8 cellular contexts compared by ENCODE assay signal in the genomic region with DNA sequence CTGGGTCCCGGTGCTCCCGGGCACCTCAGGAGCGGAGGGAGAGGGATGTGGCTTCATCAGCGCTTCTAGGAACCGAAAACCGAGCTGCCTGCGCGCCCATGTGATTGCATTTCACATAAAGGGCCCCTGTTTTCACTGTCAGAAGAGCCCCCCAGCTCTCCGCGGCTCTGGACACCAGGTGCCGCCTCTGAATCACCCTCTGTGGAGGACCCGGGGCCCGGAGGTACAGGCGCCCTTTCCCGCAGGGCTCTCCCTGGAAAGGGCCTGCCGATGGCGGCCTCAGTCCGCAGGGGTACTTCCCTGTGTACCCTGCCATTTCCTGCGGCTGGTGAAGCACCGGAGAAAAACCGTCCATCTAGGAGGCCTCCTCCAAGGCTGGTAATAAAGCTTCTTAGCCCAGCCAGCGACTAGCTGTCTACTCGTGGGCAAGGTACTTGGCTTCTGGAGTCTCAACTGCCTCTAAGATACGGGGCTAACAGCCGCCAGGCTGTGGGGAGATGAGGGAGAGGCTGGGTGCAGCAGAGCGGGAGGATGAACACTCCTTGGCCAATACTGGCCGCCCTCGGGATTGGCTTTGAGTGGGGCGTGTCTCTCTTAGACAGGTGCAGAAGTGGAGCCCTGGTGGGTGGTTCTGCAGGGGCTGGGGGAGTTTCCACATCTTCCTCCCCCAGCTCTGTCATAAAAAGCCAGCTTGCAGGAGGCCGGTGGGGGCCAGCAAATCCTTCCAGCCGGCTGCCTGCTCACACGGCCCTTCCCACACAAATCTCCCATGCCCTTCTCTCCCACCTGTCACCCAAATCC. TPM values are rescaled to one million over a fixed set of nuclear protein-coding genes. Genes with fewer than 3 reads are reported as not detected.
DNase-seq lines count a peak whose midpoint lies in the region; ATAC-seq and TF ChIP-seq lines count a peak whose summit lies in the region.

No MANE protein-coding gene starts in this region.

- peaks cover 34% of the 10 kb centered on the region for H3K4me1 ChIP-seq in vagina

- H3K36me3 Mint-ChIP-seq in nephron (ENCODE audit: low read depth) = no peaks in the 10 kb centered on the region

- peaks cover 6% of the 10 kb centered on the region for H3K4me1 Mint-ChIP-seq in nephron

- H3K36me3 ChIP-seq in vagina = no peaks in the 10 kb centered on the region

- peak overlapping the region; percentile 51 to 55 for H3K4me3 ChIP-seq in vagina

- peaks cover 3% of the 10 kb centered on the region for H3K27me3 ChIP-seq in vagina

- DNase-seq in NCI-H82 (lab: John Stamatoyannopoulos, UW) (peak; percentile 51), NCI-H82 treated with DMSO at 0.1 percent for 48 hours (lab: John Stamatoyannopoulos, UW; ENCODE audit: unreplicated experiment) (no peak), T follicular helper cell (ENCODE audit: low read depth) (peak; percentile 41), cerebellum (ENCODE audit: low spot score) (peak; percentile 49), vagina (ENCODE audit: extremely low spot score in 2 of 2) (no peak), COLO829 (ENCODE audit: low spot score) (no peak)

- peak overlapping the region; percentile 54 for H3K27ac ChIP-seq in vagina

- H3K27me3 Mint-ChIP-seq in nephron (ENCODE audit: low read depth) = peaks cover 77% of the 10 kb centered on the region

- H3K9me3 ChIP-seq in vagina = no peaks in the 10 kb centered on the region

- H3K27ac Mint-ChIP-seq in nephron = no peak overlapping the region

- no peaks in the 10 kb centered on the region for H3K9me3 Mint-ChIP-seq in nephron

- H3K4me3 Mint-ChIP-seq in nephron = peak overlapping the region; percentile 78 to 83 (median 79)

- ATAC-seq in HG03095 (IDR thresholded peaks at IDR 0.05; ENCODE audit: unreplicated experiment) = no peak

- TF ChIP-seq CTCF in nephron (IDR thresholded peaks at IDR 0.05; ENCODE audit: unreplicated experiment in 3 of 3) (no peak), vagina (IDR thresholded peaks at IDR 0.05) (no peak)

- intact Hi-C loops in vagina (cut with DNase I) = no loop called here

- TF ChIP-seq POLR2A in vagina (IDR thresholded peaks at IDR 0.05) = no peak

RNA-seq across cellular contexts. Expression of gene PPP1R16B, which starts 1.6 kb away (rescaled TPM):
- 13.0 TPM for total RNA-seq in cerebellum
- total RNA-seq in vagina = 6.4 TPM

RNA-seq across cellular contexts. Expression of gene ACTR5, which starts 58.8 kb away (rescaled TPM):
- total RNA-seq in cerebellum (10.6 TPM), vagina (18.4 TPM)

Comparison
In these comparisons a context has a peak if more than half of its experiments do, and no peak if none do; other contexts are left out.
1. DNase-seq: peak in NCI-H82 (single experiment), T follicular helper cell (single experiment) and cerebellum (single experiment); none in NCI-H82 treated with DMSO at 0.1 percent for 48 hours (single experiment), vagina (0 of 2) and COLO829 (single experiment).